In genomic region chr6:36364669-36365479, GRCh38 we compare ENCODE assay signal across 14 cellular contexts. TPM values are rescaled to one million over a fixed set of nuclear protein-coding genes. Genes with fewer than 3 reads are reported as not detected.
DNase-seq lines count a peak whose midpoint lies in the region; ATAC-seq lines count a peak whose summit lies in the region.
"Had no signal": no experiment of that assay in that cellular context is flagged by ENCODE, and none has a peak within 500 bp of the region (broad histone marks: within the 10 kb centered on the region; RNA-seq: fewer than 3 reads in every experiment).

No MANE protein-coding gene starts in this region.

- H3K4me3 Mint-ChIP-seq in activated CD4-positive, alpha-beta T cell treated with anti-CD3 and anti-CD28 coated beads, Interleukin-2, amount 10 ng/mL, durations not matched to agents 24 days and 14 days = no peak overlapping the region
- no peak overlapping the region for H3K4me3 Mint-ChIP-seq in activated T-helper 17 cell treated with anti-CD3 and anti-CD28 coated beads, Interleukin-2, amount 50 U/mL, for 72 hours
- H3K4me3 Mint-ChIP-seq: activated CD4-positive, alpha-beta T cell treated with anti-CD3 and anti-CD28 coated beads, Interleukin-2, amount 10 ng/mL, durations not matched to agents 7 days and 5 days had no signal

- H3K27me3 Mint-ChIP-seq in activated CD4-positive, alpha-beta T cell treated with anti-CD3 and anti-CD28 coated beads, Interleukin-2, amount 10 ng/mL, durations not matched to agents 24 days and 14 days = peaks cover 4% of the 10 kb centered on the region
- no peaks in the 10 kb centered on the region for H3K27me3 Mint-ChIP-seq in activated T-helper 17 cell treated with anti-CD3 and anti-CD28 coated beads, Interleukin-2, amount 50 U/mL, for 72 hours
- H3K27me3 Mint-ChIP-seq: activated CD4-positive, alpha-beta T cell treated with anti-CD3 and anti-CD28 coated beads, Interleukin-2, amount 10 ng/mL, durations not matched to agents 7 days and 5 days had no signal

- H3K9me3 Mint-ChIP-seq in activated CD4-positive, alpha-beta T cell treated with anti-CD3 and anti-CD28 coated beads, Interleukin-2, amount 10 ng/mL, durations not matched to agents 24 days and 14 days = no peaks in the 10 kb centered on the region
- no peaks in the 10 kb centered on the region for H3K9me3 Mint-ChIP-seq in activated T-helper 17 cell treated with anti-CD3 and anti-CD28 coated beads, Interleukin-2, amount 50 U/mL, for 72 hours
- H3K9me3 Mint-ChIP-seq: activated CD4-positive, alpha-beta T cell treated with anti-CD3 and anti-CD28 coated beads, Interleukin-2, amount 10 ng/mL, durations not matched to agents 7 days and 5 days had no signal

- ATAC-seq in HG02973 (IDR thresholded peaks at IDR 0.05; ENCODE audit: unreplicated experiment) = peak; percentile 53
- ATAC-seq in activated T-helper 17 cell treated with anti-CD3 and anti-CD28 coated beads, Interleukin-2, amount 50 U/mL, for 72 hours (replicated peaks) = peak; percentile 70
- no peak for ATAC-seq in GM18519 (IDR thresholded peaks at IDR 0.05; ENCODE audit: low FRiP score, unreplicated experiment)
- ATAC-seq in GM21737 (IDR thresholded peaks at IDR 0.05; ENCODE audit: unreplicated experiment) = no peak
- ATAC-seq: HCT116 had no signal

- peaks cover 10% of the 10 kb centered on the region for H3K4me1 Mint-ChIP-seq in activated CD4-positive, alpha-beta T cell treated with anti-CD3 and anti-CD28 coated beads, Interleukin-2, amount 10 ng/mL, durations not matched to agents 24 days and 14 days
- H3K4me1 Mint-ChIP-seq in activated T-helper 17 cell treated with anti-CD3 and anti-CD28 coated beads, Interleukin-2, amount 50 U/mL, for 72 hours = no peaks in the 10 kb centered on the region

- intact Hi-C loops in activated CD4-positive, alpha-beta T cell treated with anti-CD3 and anti-CD28 coated beads, Interleukin-2, amount 10 ng/mL, durations not matched to agents 24 days and 14 days (cut with micrococcal nuclease) = loop anchor here (5.0 kb wide), 1 partner anchor 338 kb away; the partner anchor contains the start of gene MAPK14
- intact Hi-C loops in posterior vena cava (cut with DNase I) = loop anchor here in 1 of 2 donors (10.0 kb wide), 2 partner anchors 60 to 240 kb away; no protein-coding TSS in a partner anchor

- peak; percentile 72 for DNase-seq in activated CD4-positive, alpha-beta T cell treated with anti-CD3 and anti-CD28 coated beads, Interleukin-2, amount 10 ng/mL, durations not matched to agents 24 days and 14 days
- DNase-seq in activated CD4-positive, alpha-beta T cell treated with anti-CD3 and anti-CD28 coated beads, Interleukin-2, amount 50 U/mL, for 1 hour = no peak
- peak; percentile 71 for DNase-seq in posterior vena cava (ENCODE audit: low spot score)
- DNase-seq in NCI-H2081 treated with DMSO at 0.1 percent for 48 hours (lab: John Stamatoyannopoulos, UW) = no peak
- DNase-seq: activated CD4-positive, alpha-beta T cell treated with anti-CD3 and anti-CD28 coated beads, Interleukin-2, amount 10 ng/mL, durations not matched to agents 7 days and 5 days; head of caudate nucleus; Kasumi-1; NK-92 treated with Interleukin-12 subunit alpha and Interleukin-12 subunit beta, amount 100 ng/mL, for 24 hours had no signal

- H3K27ac Mint-ChIP-seq in activated CD4-positive, alpha-beta T cell treated with anti-CD3 and anti-CD28 coated beads, Interleukin-2, amount 10 ng/mL, durations not matched to agents 24 days and 14 days = no peak overlapping the region
- no peak overlapping the region for H3K27ac Mint-ChIP-seq in activated T-helper 17 cell treated with anti-CD3 and anti-CD28 coated beads, Interleukin-2, amount 50 U/mL, for 72 hours
- H3K27ac Mint-ChIP-seq: activated CD4-positive, alpha-beta T cell treated with anti-CD3 and anti-CD28 coated beads, Interleukin-2, amount 10 ng/mL, durations not matched to agents 7 days and 5 days had no signal

- peaks cover 2% of the 10 kb centered on the region for H3K36me3 Mint-ChIP-seq in activated CD4-positive, alpha-beta T cell treated with anti-CD3 and anti-CD28 coated beads, Interleukin-2, amount 10 ng/mL, durations not matched to agents 24 days and 14 days (ENCODE audit: low read depth)
- peaks cover 7% of the 10 kb centered on the region for H3K36me3 Mint-ChIP-seq in activated T-helper 17 cell treated with anti-CD3 and anti-CD28 coated beads, Interleukin-2, amount 50 U/mL, for 72 hours (ENCODE audit: low read depth)

RNA-seq across cellular contexts. Expression of gene ETV7, which starts 22.6 kb away (rescaled TPM):
- total RNA-seq in activated CD4-positive, alpha-beta T cell treated with anti-CD3 and anti-CD28 coated beads, Interleukin-2, amount 10 ng/mL, durations not matched to agents 24 days and 14 days = 0.54 and 0.57 TPM in 2 replicates
- 10 to 100 TPM in 1 of 2 donors, 1 to 10 TPM in 1; 2.6 to 16.9 TPM for total RNA-seq in activated T-helper 17 cell treated with anti-CD3 and anti-CD28 coated beads, Interleukin-2, amount 50 U/mL, for 72 hours
- under 1 TPM in 1 of 2 donors, not detected in 1; 0.57 TPM for total RNA-seq in posterior vena cava

RNA-seq across cellular contexts. Expression of gene BNIP5, which starts 28.2 kb away (rescaled TPM):
- total RNA-seq in activated CD4-positive, alpha-beta T cell treated with anti-CD3 and anti-CD28 coated beads, Interleukin-2, amount 10 ng/mL, durations not matched to agents 24 days and 14 days = not detected in 2 replicates
- not detected for total RNA-seq in activated T-helper 17 cell treated with anti-CD3 and anti-CD28 coated beads, Interleukin-2, amount 50 U/mL, for 72 hours
- total RNA-seq in posterior vena cava = not detected
- total RNA-seq: activated CD4-positive, alpha-beta T cell treated with anti-CD3 and anti-CD28 coated beads, Interleukin-2, amount 10 ng/mL, durations not matched to agents 7 days and 5 days; ureter had no signal

Comparison
In these comparisons a context has a peak if more than half of its experiments do, and no peak if none do; other contexts are left out.
1. DNase-seq: peak in activated CD4-positive, alpha-beta T cell treated with anti-CD3 and anti-CD28 coated beads, Interleukin-2, amount 10 ng/mL, durations not matched to agents 24 days and 14 days (single experiment) and posterior vena cava (single experiment); none in activated CD4-positive, alpha-beta T cell treated with anti-CD3 and anti-CD28 coated beads, Interleukin-2, amount 50 U/mL, for 1 hour (single experiment) and NCI-H2081 treated with DMSO at 0.1 percent for 48 hours (single experiment).
2. ATAC-seq: peak in HG02973 (single experiment) and activated T-helper 17 cell treated with anti-CD3 and anti-CD28 coated beads, Interleukin-2, amount 50 U/mL, for 72 hours (single experiment); none in GM18519 (single experiment) and GM21737 (single experiment).